15 cellular contexts compared by ENCODE assay signal in the genomic region with DNA sequence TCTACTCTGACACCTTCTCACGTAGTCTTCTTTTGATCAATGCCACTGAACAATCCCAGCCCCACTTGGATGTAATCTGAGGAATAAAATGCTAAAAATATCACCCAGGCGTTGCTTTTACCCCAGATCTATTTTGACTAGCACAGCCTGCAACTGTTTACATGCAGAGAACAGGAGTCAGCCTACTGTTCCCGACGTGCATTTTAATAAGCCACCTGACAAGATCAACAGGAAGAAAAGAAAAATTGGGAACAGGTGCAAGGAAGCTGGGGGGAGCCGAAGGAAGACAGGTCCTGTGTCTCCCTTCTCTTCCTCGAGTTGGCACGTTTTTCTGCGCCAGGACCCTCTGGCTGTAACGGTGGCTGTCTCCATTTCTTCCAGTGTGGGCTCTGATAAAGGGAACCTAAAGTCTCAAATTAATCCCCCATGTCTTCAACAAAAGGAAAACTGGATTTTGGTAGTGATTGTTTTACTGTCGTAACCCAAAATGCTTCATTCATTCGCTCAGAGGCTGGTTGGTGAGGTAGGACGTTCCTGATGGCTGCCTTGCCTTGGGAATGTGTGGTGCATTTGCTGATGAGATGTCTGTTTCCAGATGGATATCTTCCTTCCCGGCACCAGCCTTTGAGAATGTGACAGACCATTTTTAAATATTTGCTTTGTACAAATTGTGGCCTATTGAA.
DNase-seq lines count a peak whose midpoint lies in the region; ATAC-seq, FAIRE-seq and TF ChIP-seq lines count a peak whose summit lies in the region.
"Had no signal": no experiment of that assay in that cellular context is flagged by ENCODE, and none has a peak within 500 bp of the region (broad histone marks: within the 10 kb centered on the region; RNA-seq: fewer than 3 reads in every experiment).

No MANE protein-coding gene starts in this region.

- H3K36me3 ChIP-seq in bronchial epithelial cell (ENCODE audit: control insufficient read depth, insufficient read depth, low read length), result no peaks in the 10 kb centered on the region

- no peak for TF ChIP-seq POLR2A in GM18505 (IDR thresholded peaks at IDR 0.05; ENCODE audit: borderline replicate concordance, extremely low read depth, insufficient read depth, insufficient read length)

- TF ChIP-seq CTCF in LNCaP clone FGC (IDR thresholded peaks at IDR 0.05; ENCODE audit: control insufficient read depth, extremely low read depth, insufficient read depth) (no peak), bronchial epithelial cell (IDR thresholded peaks at IDR 0.05; ENCODE audit: insufficient read depth, low read length, severe bottlenecking) (no peak)

- ATAC-seq in GM18909 (IDR thresholded peaks at IDR 0.05; ENCODE audit: poor library complexity, unreplicated experiment) (no peak), GM18505 (IDR thresholded peaks at IDR 0.05; ENCODE audit: unreplicated experiment) (no peak)
- ATAC-seq: left lobe of liver, PC-3 had no signal

- no peaks in the 10 kb centered on the region for H3K27me3 ChIP-seq in bronchial epithelial cell (ENCODE audit: control insufficient read depth, insufficient read depth, low read length)

- H3K4me3 ChIP-seq in LNCaP clone FGC (ENCODE audit: low read depth, low read length), result peak overlapping the region; percentile 35
- no peak overlapping the region for H3K4me3 ChIP-seq in bronchial epithelial cell (ENCODE audit: low read depth, low read length)

- peak; percentile 85 for FAIRE-seq in bronchial epithelial cell (lab: Jason Lieb, UNC)
- FAIRE-seq: GM18507 had no signal

- peak; percentile 25 for DNase-seq in Ammon's horn (ENCODE audit: low spot score)
- DNase-seq in LNCaP clone FGC (ENCODE audit: low read depth), result no peak
- DNase-seq in bronchial epithelial cell (ENCODE audit: low read depth), result no peak
- peak; percentile 72 for DNase-seq in myocyte (ENCODE audit: low read depth)
- no peak for DNase-seq in SKM-1 (lab: John Stamatoyannopoulos, UW; ENCODE audit: unreplicated experiment)
- no peak for DNase-seq in NCI-H2029 treated with DMSO at 0.1 percent for 48 hours (lab: John Stamatoyannopoulos, UW)
- DNase-seq: activated CD4-positive, CD25-positive, alpha-beta regulatory T cell; aorta; naive B cell; PC-3; stimulated activated CD4-positive, alpha-beta T cell treated with anti-CD3 and anti-CD28 coated beads, Interleukin-2, amount 100 ng/mL, for 24 hours had no signal

Comparison
In these comparisons a context has a peak if more than half of its experiments do, and no peak if none do; other contexts are left out.
1. DNase-seq: peak in Ammon's horn (single experiment) and myocyte (single experiment); none in LNCaP clone FGC (single experiment), bronchial epithelial cell (single experiment), SKM-1 (single experiment) and NCI-H2029 treated with DMSO at 0.1 percent for 48 hours (single experiment).